21 cellular contexts compared by ENCODE assay signal in genomic region chr14:78683206-78683605, GRCh38.
DNase-seq lines count a peak whose midpoint lies in the region; FAIRE-seq and TF ChIP-seq lines count a peak whose summit lies in the region.
"Had no signal": no experiment of that assay in that cellular context is flagged by ENCODE, and none has a peak within 500 bp of the region (broad histone marks: within the 10 kb centered on the region; RNA-seq: fewer than 3 reads in every experiment).

No MANE protein-coding gene starts in this region.

- DNase-seq in HCEC 1CT (peak; percentile 59), bronchial epithelial cell (ENCODE audit: low read depth) (peak; percentile 6), NCI-H1048 (lab: John Stamatoyannopoulos, UW) (no peak), foreskin fibroblast (no peak), nucleus accumbens (lab: John Stamatoyannopoulos, UW) (no peak), NCI-H748 (lab: John Stamatoyannopoulos, UW; ENCODE audit: unreplicated experiment) (no peak)
- DNase-seq: 8988T; CD4-positive, alpha-beta memory T cell; DMS 273 treated with DMSO at 0.1 percent for 48 hours; DMS53; DND-41; EL; HFFc6; IMR-90 had no signal

- H3K36me3 ChIP-seq in bronchial epithelial cell (ENCODE audit: control insufficient read depth, insufficient read depth, low read length) = no peaks in the 10 kb centered on the region
- H3K36me3 ChIP-seq: BLaER1 had no signal

- no peaks in the 10 kb centered on the region for H3K27me3 ChIP-seq in bronchial epithelial cell (ENCODE audit: control insufficient read depth, insufficient read depth, low read length)
- H3K27me3 ChIP-seq: BLaER1 had no signal

- H3K4me3 ChIP-seq in bronchial epithelial cell (ENCODE audit: low read depth, low read length) = no peak overlapping the region
- H3K4me3 ChIP-seq in foreskin fibroblast (ENCODE audit: low read depth in 1 of 2, low read length in 2 of 2) = no peak overlapping the region
- H3K4me3 ChIP-seq: BLaER1, GM12878, GM23338 had no signal

- FAIRE-seq in bronchial epithelial cell (lab: Jason Lieb, UNC) (no peak), islet of Langerhans (lab: Jason Lieb, UNC) (peak; percentile 62)
- FAIRE-seq: GM12878, GM18507, H54, HTR-8/SVneo had no signal

- TF ChIP-seq CTCF in bronchial epithelial cell (IDR thresholded peaks at IDR 0.05; ENCODE audit: insufficient read depth, low read length, severe bottlenecking) (no peak), foreskin fibroblast (IDR thresholded peaks at IDR 0.05; ENCODE audit: low read depth, low read length) (no peak)

Comparison
In these comparisons a context has a peak if more than half of its experiments do, and no peak if none do; other contexts are left out.
1. DNase-seq: peak in HCEC 1CT (single experiment) and bronchial epithelial cell (single experiment); none in NCI-H1048 (single experiment), foreskin fibroblast (0 of 2), nucleus accumbens (0 of 56) and NCI-H748 (single experiment).